Comparison of ENCODE assay signal across 14 cellular contexts in the genomic region with DNA sequence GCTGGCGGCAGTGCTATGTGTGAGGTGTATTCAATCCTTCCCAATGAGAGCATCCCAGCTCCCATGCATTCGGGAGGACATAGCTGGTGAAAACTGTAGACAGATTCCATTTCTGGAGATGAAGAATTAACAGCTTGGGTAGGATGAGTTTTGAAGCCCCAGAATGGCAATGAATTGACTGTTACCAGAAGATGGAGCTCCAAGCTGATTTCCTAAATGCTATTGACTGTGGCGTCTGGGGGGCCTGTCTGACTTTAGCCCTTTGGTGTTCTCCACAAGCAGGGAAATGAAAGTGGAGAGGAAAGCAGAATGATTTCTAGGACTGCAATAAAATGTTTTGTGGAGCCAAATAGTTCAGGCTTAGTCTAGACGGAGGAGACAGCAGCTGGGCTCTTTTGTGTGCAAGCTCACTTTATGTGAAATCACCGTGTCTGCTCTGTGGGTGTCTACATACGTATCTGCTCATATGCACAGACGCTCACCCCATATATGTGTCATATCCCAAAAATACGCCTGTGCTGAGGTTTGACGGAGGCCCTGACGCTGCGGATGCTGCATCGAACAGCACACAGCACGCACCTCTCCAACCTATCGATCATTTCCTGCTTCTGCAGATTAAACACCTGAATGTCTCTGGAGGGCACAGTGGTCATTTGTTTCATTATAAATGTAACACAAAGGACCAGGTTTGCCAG.
DNase-seq lines count a peak whose midpoint lies in the region; ATAC-seq, FAIRE-seq and TF ChIP-seq lines count a peak whose summit lies in the region.
"Had no signal": no experiment of that assay in that cellular context is flagged by ENCODE, and none has a peak within 500 bp of the region (broad histone marks: within the 10 kb centered on the region; RNA-seq: fewer than 3 reads in every experiment).

No MANE protein-coding gene starts in this region.

- H3K27ac Mint-ChIP-seq in Calu3 (ENCODE audit: unreplicated experiment), result no peak overlapping the region
- H3K27ac Mint-ChIP-seq: activated CD4-positive, alpha-beta memory T cell treated with anti-CD3 and anti-CD28 coated beads, Interleukin-2, amount 10 ng/mL, durations not matched to agents 7 days and 5 days; CD8-positive, alpha-beta T cell had no signal

- 62% methylated on average over 14 of the region's 14 CpGs for WGBS in right cardiac atrium

- H3K36me3 Mint-ChIP-seq in Calu3 (ENCODE audit: insufficient read depth, unreplicated experiment), result no peaks in the 10 kb centered on the region
- H3K36me3 Mint-ChIP-seq: CD8-positive, alpha-beta T cell had no signal

- TF ChIP-seq CTCF in kidney (IDR thresholded peaks at IDR 0.05; ENCODE audit: borderline replicate concordance, extremely low read depth, insufficient read depth) (peak; percentile 24), Calu3 (IDR thresholded peaks at IDR 0.05; ENCODE audit: unreplicated experiment) (no peak)

- H3K9ac ChIP-seq in kidney (ENCODE audit: low read length in 2 of 2), result no peak overlapping the region

- H3K27me3 Mint-ChIP-seq in Calu3 (ENCODE audit: unreplicated experiment), result no peaks in the 10 kb centered on the region
- H3K27me3 Mint-ChIP-seq: activated CD4-positive, alpha-beta memory T cell treated with anti-CD3 and anti-CD28 coated beads, Interleukin-2, amount 10 ng/mL, durations not matched to agents 7 days and 5 days had no signal

- intact Hi-C loops in Right ventricle myocardium superior (cut with DNase I), result loop anchor here (10.0 kb wide), 1 partner anchor 204 kb away; no protein-coding TSS in a partner anchor
- intact Hi-C loops in right cardiac atrium (cut with DNase I), result loop anchor here in 2 of 4 donors (5.0 to 10.0 kb wide), 2 partner anchors 184 to 382 kb away; no protein-coding TSS in a partner anchor
- intact Hi-C loops in kidney (cut with DNase I), result no loop called here
- intact Hi-C loops in Calu3 (cut with micrococcal nuclease; ENCODE audit: unreplicated experiment), result no loop called here

- H3K4me3 ChIP-seq in right cardiac atrium (ENCODE audit: low read length) (no peak overlapping the region), kidney (ENCODE audit: low read length in 2 of 2) (no peak overlapping the region)

- no peaks in the 10 kb centered on the region for H3K27me3 ChIP-seq in right cardiac atrium (ENCODE audit: control insufficient read depth, insufficient read depth)

- CTCF ChIA-PET in Calu3 (lab: Charles Lee), result no interaction called here

- H3K9me3 ChIP-seq in right cardiac atrium (ENCODE audit: control insufficient read depth, low read length) (no peaks in the 10 kb centered on the region), kidney (ENCODE audit: control insufficient read depth in 1 of 2, low read length in 2 of 2) (no peaks in the 10 kb centered on the region)

- no peak overlapping the region for H3K4me3 Mint-ChIP-seq in Calu3 (ENCODE audit: low read depth, unreplicated experiment)
- H3K4me3 Mint-ChIP-seq: activated CD4-positive, alpha-beta memory T cell treated with anti-CD3 and anti-CD28 coated beads, Interleukin-2, amount 10 ng/mL, durations not matched to agents 7 days and 5 days; CD8-positive, alpha-beta T cell had no signal

- no peak for FAIRE-seq in kidney (lab: Jason Lieb, UNC)
- FAIRE-seq: H54 had no signal

- ATAC-seq in Right ventricle myocardium superior (ENCODE audit: poor library complexity) (peak; percentile 46), right cardiac atrium (no peak), GM21447 (IDR thresholded peaks at IDR 0.05; ENCODE audit: unreplicated experiment) (no peak)
- ATAC-seq: CD8-positive, alpha-beta T cell had no signal

- H3K4me1 Mint-ChIP-seq in Calu3 (ENCODE audit: low read depth, unreplicated experiment), result no peaks in the 10 kb centered on the region
- H3K4me1 Mint-ChIP-seq: activated CD4-positive, alpha-beta memory T cell treated with anti-CD3 and anti-CD28 coated beads, Interleukin-2, amount 10 ng/mL, durations not matched to agents 7 days and 5 days had no signal

- peaks cover 15% of the 10 kb centered on the region for H3K9me3 Mint-ChIP-seq in Calu3 (ENCODE audit: low read depth, unreplicated experiment)
- H3K9me3 Mint-ChIP-seq: activated CD4-positive, alpha-beta memory T cell treated with anti-CD3 and anti-CD28 coated beads, Interleukin-2, amount 10 ng/mL, durations not matched to agents 7 days and 5 days; CD8-positive, alpha-beta T cell had no signal

- H3K27ac ChIP-seq in right cardiac atrium (ENCODE audit: low read length), result no peak overlapping the region
- peak overlapping the region; percentile 60 for H3K27ac ChIP-seq in angular gyrus (ENCODE audit: low read depth, low read length)
- H3K27ac ChIP-seq in kidney (ENCODE audit: low read depth in 2 of 2, low read length in 2 of 2), result no peak overlapping the region

- H3K36me3 ChIP-seq in kidney (ENCODE audit: control insufficient read depth in 1 of 2, insufficient read depth in 2 of 2, low read length in 2 of 2), result no peaks in the 10 kb centered on the region

- no peaks in the 10 kb centered on the region for H3K4me1 ChIP-seq in right cardiac atrium (ENCODE audit: control insufficient read depth, insufficient read depth, low read length)
- H3K4me1 ChIP-seq in kidney (ENCODE audit: control insufficient read depth in 1 of 2, insufficient read depth in 1 of 2, low read depth in 1 of 2, low read length in 2 of 2), result no peaks in the 10 kb centered on the region

- no TSS peak for BruUV-seq in Calu3 (replicated peaks; lab: Mats Ljungman, UMichigan)

- DNase-seq in Right ventricle myocardium superior (no peak), right cardiac atrium (no peak), kidney (no peak), Calu3 (no peak), COLO668 (lab: John Stamatoyannopoulos, UW; ENCODE audit: unreplicated experiment) (no peak), KBM-7 (no peak)
- DNase-seq: activated CD4-positive, alpha-beta memory T cell treated with anti-CD3 and anti-CD28 coated beads, Interleukin-2, amount 10 ng/mL, durations not matched to agents 7 days and 5 days; CD8-positive, alpha-beta T cell; foreskin melanocyte; NCI-H2029; stimulated activated CD4-positive, alpha-beta T cell treated with anti-CD3 and anti-CD28 coated beads, Interleukin-2, amount 100 ng/mL, for 48 hours had no signal

- in situ Hi-C loops in KBM-7 (cut with MboI; ENCODE audit: low pct_unique_long_range_greater_than_20kb, low sequenced_read_pairs), result no loop called here
